Comparison of ENCODE assay signal across 1 cellular context in genomic region chr6:169702640-169703246, GRCh38.
TF ChIP-seq lines count a peak whose summit lies in the region.

No MANE protein-coding gene starts in this region.

TF ChIP-seq in K562, 482 proteins besides CTCF, POLR2A, EP300 and RAD21 (continued from another document and continues in another):
- TF ChIP-seq ZHX1 (conservative IDR thresholded peaks at IDR 0.05; ENCODE audit: low read length) (no peak), E2F3 (CRISPR knock-in tag; IDR thresholded peaks at IDR 0.05) (no peak), SNIP1 (IDR thresholded peaks at IDR 0.05; ENCODE audit: low read depth) (no peak), MEF2A (IDR thresholded peaks at IDR 0.05; ENCODE audit: control insufficient read depth, low read depth, low read length) (no peak), ZNF239 (CRISPR knock-in tag; IDR thresholded peaks at IDR 0.05) (no peak), TEAD1 (CRISPR knock-in tag; IDR thresholded peaks at IDR 0.05) (peak in 1 of 2 experiments; percentile 65; a peak in 1 of 4 replicates), MECOM (CRISPR knock-in tag; IDR thresholded peaks at IDR 0.05) (no peak), HMGN3 (IDR thresholded peaks at IDR 0.05; ENCODE audit: borderline replicate concordance, extremely low read depth, insufficient read length, low read depth, low read length) (peak; percentile 76), NR2F6 (CRISPR knock-in tag; IDR thresholded peaks at IDR 0.05) (no peak), ZNF668 (CRISPR knock-in tag; IDR thresholded peaks at IDR 0.05) (no peak), C11orf30 (IDR thresholded peaks at IDR 0.05; ENCODE audit: low read depth) (no peak), KDM1A (IDR thresholded peaks at IDR 0.05) (no peak), TAL1 (IDR thresholded peaks at IDR 0.05) (no peak), NR0B1 (IDR thresholded peaks at IDR 0.05; ENCODE audit: partially characterized antibody) (no peak), EP400 (IDR thresholded peaks at IDR 0.05) (no peak), HNRNPLL (IDR thresholded peaks at IDR 0.05; ENCODE audit: low read depth, low read length, poor library complexity, severe bottlenecking) (peak; percentile 72), ZNF57 (CRISPR knock-in tag; IDR thresholded peaks at IDR 0.05) (no peak), ZNF165 (CRISPR knock-in tag; IDR thresholded peaks at IDR 0.05; ENCODE audit: borderline replicate concordance) (no peak), L3MBTL2 (IDR thresholded peaks at IDR 0.05) (no peak; the same call in none of the 2 replicates), ZNF707 (CRISPR knock-in tag; conservative IDR thresholded peaks at IDR 0.05) (no peak), CEBPZ (IDR thresholded peaks at IDR 0.05; ENCODE audit: borderline replicate concordance, low read depth, low read length) (no peak), HMGXB4 (CRISPR knock-in tag; IDR thresholded peaks at IDR 0.05) (no peak), HINFP (tag; conservative IDR thresholded peaks at IDR 0.05; ENCODE audit: low read depth) (no peak), HMG20B (CRISPR knock-in tag; IDR thresholded peaks at IDR 0.05) (no peak), ZNF146 (CRISPR knock-in tag; IDR thresholded peaks at IDR 0.05; ENCODE audit: unreplicated experiment) (no peak), CBX3 (IDR thresholded peaks at IDR 0.05; ENCODE audit: borderline replicate concordance in 1 of 2, low read length in 2 of 2) (no peak), POLR2G (IDR thresholded peaks at IDR 0.05; ENCODE audit: low read depth, low read length) (no peak), ZNF184 (CRISPR knock-in tag; IDR thresholded peaks at IDR 0.05) (no peak), RCOR1 (IDR thresholded peaks at IDR 0.05; ENCODE audit: borderline replicate concordance in 1 of 2, low read depth in 2 of 2, low read length in 2 of 2) (no peak), CHD2 (IDR thresholded peaks at IDR 0.05; ENCODE audit: low read depth, low read length) (0 out of 2 replicates have a peak, but pooled peaks have one; percentile 21), USF1 (CRISPR knock-in tag; IDR thresholded peaks at IDR 0.05) (peak; percentile 57; the same call in 1 of the 2 replicates), CSDE1 (IDR thresholded peaks at IDR 0.05) (no peak), HDAC6 (IDR thresholded peaks at IDR 0.05; ENCODE audit: low read depth, low read length) (no peak), XRCC5 (IDR thresholded peaks at IDR 0.05; ENCODE audit: low read depth, low read length) (no peak), POLR3G (IDR thresholded peaks at IDR 0.05; ENCODE audit: extremely low read depth, insufficient read length, insufficient replicate concordance) (no peak), ETV5 (CRISPR knock-in tag; IDR thresholded peaks at IDR 0.05; ENCODE audit: low read depth) (no peak), WHSC1 (IDR thresholded peaks at IDR 0.05; ENCODE audit: low read length) (no peak), GTF2E2 (tag; IDR thresholded peaks at IDR 0.05) (no peak), NBN (IDR thresholded peaks at IDR 0.05; ENCODE audit: low read depth) (no peak), ZNF717 (CRISPR knock-in tag; IDR thresholded peaks at IDR 0.05) (no peak), THRB (CRISPR knock-in tag; conservative IDR thresholded peaks at IDR 0.05) (no peak), PTTG1 (tag; IDR thresholded peaks at IDR 0.05; ENCODE audit: low read depth) (no peak), MAFF (IDR thresholded peaks at IDR 0.05; ENCODE audit: low read length) (no peak), ATF3 (IDR thresholded peaks at IDR 0.05) (no peak), ATF3 (CRISPR knock-in tag; conservative IDR thresholded peaks at IDR 0.05) (no peak; the same call in 1 of the 2 replicates), NFIC (IDR thresholded peaks at IDR 0.05) (peak; percentile 54; the same call in 1 of the 2 replicates), PATZ1 (CRISPR knock-in tag; IDR thresholded peaks at IDR 0.05; ENCODE audit: borderline replicate concordance) (no peak), MYC (IDR thresholded peaks at IDR 0.05; ENCODE audit: low read depth, low read length) (no peak), MYC (CRISPR knock-in tag; IDR thresholded peaks at IDR 0.05; ENCODE audit: borderline replicate concordance, low read depth) (peak; percentile 50; the same call in 1 of the 2 replicates)
